In genomic region chr3:127212231-127212630, GRCh38 we compare ENCODE assay signal across 23 cellular contexts. TPM values are rescaled to one million over a fixed set of nuclear protein-coding genes. Genes with fewer than 3 reads are reported as not detected.
"Had no signal": no experiment of that assay in that cellular context is flagged by ENCODE, and none has a peak within 500 bp of the region (broad histone marks: within the 10 kb centered on the region; RNA-seq: fewer than 3 reads in every experiment).

No MANE protein-coding gene starts in this region.

- H3K4me3 Mint-ChIP-seq: activated naive CD8-positive, alpha-beta T cell treated with anti-CD3 and anti-CD28 coated beads for 36 hours; activated T-cell treated with anti-CD3 and anti-CD28 coated beads, Interleukin-2, amount 50 U/mL, for 4 hours had no signal

- H3K36me3 Mint-ChIP-seq: activated naive CD8-positive, alpha-beta T cell treated with anti-CD3 and anti-CD28 coated beads for 36 hours had no signal

- DNase-seq: activated CD4-positive, CD25-positive, alpha-beta regulatory T cell; activated effector memory CD4-positive, alpha-beta T cell treated with anti-CD3 and anti-CD28 coated beads, Interleukin-2, amount 50 U/mL, for 16 hours; activated naive CD4-positive, alpha-beta T cell treated with Interleukin-2 at 50 U/mL for 16 hours; activated naive CD8-positive, alpha-beta T cell treated with anti-CD3 and anti-CD28 coated beads for 36 hours; activated T-cell treated with anti-CD3 and anti-CD28 coated beads, Interleukin-2, amount 50 U/mL, for 4 hours; anterior cingulate cortex; central memory CD4-positive, alpha-beta T cell; MM.1S; NCI-H1105; NCI-H1436; NCI-H187; NCI-H2081; NCI-H446; NCI-H524; Peyer's patch; Right ventricle myocardium superior; SJCRH30; SK-N-SH; T-helper 1 cell had no signal

- H3K4me3 ChIP-seq: breast epithelium, Peyer's patch, SJCRH30 had no signal

- H3K9me3 Mint-ChIP-seq: activated naive CD8-positive, alpha-beta T cell treated with anti-CD3 and anti-CD28 coated beads for 36 hours; activated T-cell treated with anti-CD3 and anti-CD28 coated beads, Interleukin-2, amount 50 U/mL, for 4 hours had no signal

- H3K27ac Mint-ChIP-seq: activated naive CD8-positive, alpha-beta T cell treated with anti-CD3 and anti-CD28 coated beads for 36 hours had no signal

- ATAC-seq: activated T-cell treated with anti-CD3 and anti-CD28 coated beads, Interleukin-2, amount 50 U/mL, for 4 hours had no signal

- H3K36me3 ChIP-seq: breast epithelium, Peyer's patch, SJCRH30 had no signal

- H3K4me1 ChIP-seq: breast epithelium, Peyer's patch had no signal

- H3K27me3 ChIP-seq: Peyer's patch had no signal

- H3K9ac ChIP-seq: KMS-11, SK-N-SH had no signal

- H3K4me2 ChIP-seq: KMS-11, SK-N-SH had no signal

- H3K9me2 ChIP-seq: SK-N-SH had no signal

- H3K9me3 ChIP-seq: breast epithelium, Peyer's patch, SJCRH30, SK-N-SH had no signal

RNA-seq across cellular contexts. Expression of gene PRR23E, which starts 19.3 kb away (rescaled TPM):
- total RNA-seq: activated naive CD8-positive, alpha-beta T cell treated with anti-CD3 and anti-CD28 coated beads for 36 hours; activated T-cell treated with anti-CD3 and anti-CD28 coated beads, Interleukin-2, amount 50 U/mL, for 4 hours; breast epithelium; chondrocyte; Peyer's patch; Right ventricle myocardium superior; SJCRH30; T-helper 2 cell treated with Interferon-gamma antibody and Interleukin-4, amounts not matched to agents 100 ng/mL and 5 ng/mL, for 36 hours had no signal
